1 cellular context compared by ENCODE assay signal in genomic region chr13:95258098-95258497, GRCh38.
TF ChIP-seq lines count a peak whose summit lies in the region.

No MANE protein-coding gene starts in this region.

TF ChIP-seq in HepG2, 621 proteins besides CTCF, POLR2A, EP300 and RAD21:
- TF ChIP-seq ZSCAN30 (CRISPR knock-in tag; IDR thresholded peaks at IDR 0.05) (no peak), CERS6 (CRISPR knock-in tag; IDR thresholded peaks at IDR 0.05) (no peak), KLF15 (CRISPR knock-in tag; IDR thresholded peaks at IDR 0.05; ENCODE audit: borderline replicate concordance) (no peak), ZFY (CRISPR knock-in tag; IDR thresholded peaks at IDR 0.05) (0 out of 2 replicates have a peak, but pooled peaks have one; percentile 17)
TF ChIP-seq in HepG2: peak in this region for 1.
